ENCODE assay signal across 16 cellular contexts in genomic region chr15:39746176-39746575, GRCh38. TPM values are rescaled to one million over a fixed set of nuclear protein-coding genes. Genes with fewer than 3 reads are reported as not detected.
DNase-seq lines count a peak whose midpoint lies in the region; ATAC-seq, FAIRE-seq and TF ChIP-seq lines count a peak whose summit lies in the region.
"Had no signal": no experiment of that assay in that cellular context is flagged by ENCODE, and none has a peak within 500 bp of the region (broad histone marks: within the 10 kb centered on the region; RNA-seq: fewer than 3 reads in every experiment).

No MANE protein-coding gene starts in this region.

- intact Hi-C loops in CD4-positive, alpha-beta memory T cell (cut with micrococcal nuclease): no loop called here
- intact Hi-C loops in activated CD4-positive, alpha-beta memory T cell treated with anti-CD3 and anti-CD28 coated beads for 36 hours (cut with micrococcal nuclease): no loop called here

- no peaks in the 10 kb centered on the region for H3K27me3 ChIP-seq in astrocyte (ENCODE audit: insufficient read depth, low read length)
- no peaks in the 10 kb centered on the region for H3K27me3 ChIP-seq in CD4-positive, alpha-beta memory T cell (ENCODE audit: insufficient read depth, low read length)

- H3K4me3 Mint-ChIP-seq in astrocyte (ENCODE audit: unreplicated experiment): no peak overlapping the region
- H3K4me3 Mint-ChIP-seq in CD4-positive, alpha-beta memory T cell: no peak overlapping the region
- H3K4me3 Mint-ChIP-seq in activated CD4-positive, alpha-beta memory T cell treated with anti-CD3 and anti-CD28 coated beads for 36 hours: no peak overlapping the region

- ATAC-seq in SK-N-SH treated with all-trans-retinoic acid at 6 μM for 48 hours: no peak
- ATAC-seq: HepG2 had no signal

- no peaks in the 10 kb centered on the region for H3K9me3 Mint-ChIP-seq in astrocyte (ENCODE audit: unreplicated experiment)
- H3K9me3 Mint-ChIP-seq in CD4-positive, alpha-beta memory T cell: no peaks in the 10 kb centered on the region
- no peaks in the 10 kb centered on the region for H3K9me3 Mint-ChIP-seq in activated CD4-positive, alpha-beta memory T cell treated with anti-CD3 and anti-CD28 coated beads for 36 hours

- no peak overlapping the region for H3K4me3 ChIP-seq in astrocyte (ENCODE audit: insufficient read depth, low read depth, low read length)
- H3K4me3 ChIP-seq in CD4-positive, alpha-beta memory T cell (ENCODE audit: low read length in 2 of 2): no peak overlapping the region

- DNase-seq in LHCN-M2 (ENCODE audit: low read depth) (peak; percentile 15), astrocyte (ENCODE audit: low read depth) (no peak), fibroblast of peridontal ligament (ENCODE audit: extremely low read depth) (peak; percentile 60), renal cortical epithelial cell (ENCODE audit: low read depth) (peak; percentile 22)
- no peak for DNase-seq in CD4-positive, alpha-beta memory T cell
- no peak for DNase-seq in activated CD4-positive, alpha-beta memory T cell treated with anti-CD3 and anti-CD28 coated beads for 36 hours
- DNase-seq: DMS 273 treated with DMSO at 0.1 percent for 48 hours, EL, H7, Karpas-422, NCI-H1417, NCI-H2029, NCI-H510A treated with DMSO at 0.1 percent for 48 hours, SHP77 treated with DMSO at 0.1 percent for 48 hours had no signal

- no peaks in the 10 kb centered on the region for H3K36me3 Mint-ChIP-seq in astrocyte (ENCODE audit: low read depth, unreplicated experiment)
- no peaks in the 10 kb centered on the region for H3K36me3 Mint-ChIP-seq in CD4-positive, alpha-beta memory T cell
- no peaks in the 10 kb centered on the region for H3K36me3 Mint-ChIP-seq in activated CD4-positive, alpha-beta memory T cell treated with anti-CD3 and anti-CD28 coated beads for 36 hours

- H3K79me2 ChIP-seq in astrocyte (ENCODE audit: insufficient read depth, low read length): no peaks in the 10 kb centered on the region

- H3K27ac ChIP-seq in astrocyte (ENCODE audit: low read depth, low read length): no peak overlapping the region
- H3K27ac ChIP-seq in CD4-positive, alpha-beta memory T cell (ENCODE audit: low read depth, low read length): no peak overlapping the region

- no peak overlapping the region for H3K27ac Mint-ChIP-seq in astrocyte (ENCODE audit: unreplicated experiment)
- no peak overlapping the region for H3K27ac Mint-ChIP-seq in CD4-positive, alpha-beta memory T cell
- H3K27ac Mint-ChIP-seq in activated CD4-positive, alpha-beta memory T cell treated with anti-CD3 and anti-CD28 coated beads for 36 hours: no peak overlapping the region

- peaks cover 10% of the 10 kb centered on the region for H3K4me1 Mint-ChIP-seq in astrocyte (ENCODE audit: low read depth, unreplicated experiment)
- no peaks in the 10 kb centered on the region for H3K4me1 Mint-ChIP-seq in CD4-positive, alpha-beta memory T cell
- no peaks in the 10 kb centered on the region for H3K4me1 Mint-ChIP-seq in activated CD4-positive, alpha-beta memory T cell treated with anti-CD3 and anti-CD28 coated beads for 36 hours (ENCODE audit: low read depth)

- H3K36me3 ChIP-seq in astrocyte (ENCODE audit: insufficient read depth, low read length): no peaks in the 10 kb centered on the region
- H3K36me3 ChIP-seq in CD4-positive, alpha-beta memory T cell (ENCODE audit: insufficient read depth, low read length): no peaks in the 10 kb centered on the region

- CTCF ChIA-PET in CD4-positive, alpha-beta memory T cell (lab: Charles Lee; ENCODE audit: partially characterized antibody): interaction anchor here (2.2 kb wide), 1 partner anchor 10 kb away, joined by 7 read pairs; no protein-coding TSS in a partner anchor
- CTCF ChIA-PET in activated CD4-positive, alpha-beta memory T cell treated with anti-CD3 and anti-CD28 coated beads for 36 hours (lab: Charles Lee): interaction anchor here (2.0 kb wide), 1 partner anchor 11 kb away, joined by 15 read pairs; no protein-coding TSS in a partner anchor

- peaks cover 5% of the 10 kb centered on the region for H3K4me1 ChIP-seq in astrocyte (ENCODE audit: insufficient read depth, low read length)
- H3K4me1 ChIP-seq in CD4-positive, alpha-beta memory T cell (ENCODE audit: insufficient read depth, low read length): no peaks in the 10 kb centered on the region

- no peaks in the 10 kb centered on the region for H3K9me3 ChIP-seq in astrocyte (ENCODE audit: insufficient read depth, low read depth, low read length)
- no peaks in the 10 kb centered on the region for H3K9me3 ChIP-seq in CD4-positive, alpha-beta memory T cell (ENCODE audit: control insufficient read depth in 1 of 2, low read length in 2 of 2)

- TF ChIP-seq CTCF in astrocyte (IDR thresholded peaks at IDR 0.05; ENCODE audit: insufficient read depth, low read depth, low read length): no peak

- no peaks in the 10 kb centered on the region for H4K20me1 ChIP-seq in astrocyte (ENCODE audit: insufficient read depth, low read length)

- H3K9ac ChIP-seq in astrocyte (ENCODE audit: low read length): no peak overlapping the region

- peak; percentile 9 for FAIRE-seq in astrocyte (lab: Jason Lieb, UNC)
- FAIRE-seq: HepG2 had no signal

- no peak overlapping the region for H2AFZ ChIP-seq in astrocyte (ENCODE audit: low read depth, low read length)

- no peak overlapping the region for H3K4me2 ChIP-seq in astrocyte (ENCODE audit: low read length)

- no peaks in the 10 kb centered on the region for H3K27me3 Mint-ChIP-seq in astrocyte (ENCODE audit: low read depth, unreplicated experiment)
- H3K27me3 Mint-ChIP-seq in CD4-positive, alpha-beta memory T cell: peaks cover 0 to 21% of the 10 kb centered on the region in 2 donors
- H3K27me3 Mint-ChIP-seq in activated CD4-positive, alpha-beta memory T cell treated with anti-CD3 and anti-CD28 coated beads for 36 hours: peaks cover 14% of the 10 kb centered on the region

- POLR2A ChIA-PET in CD4-positive, alpha-beta memory T cell (lab: Charles Lee; ENCODE audit: partially characterized antibody): no interaction called here
- POLR2A ChIA-PET in activated CD4-positive, alpha-beta memory T cell treated with anti-CD3 and anti-CD28 coated beads for 36 hours (lab: Charles Lee): no interaction called here

TF ChIP-seq in SK-N-SH treated with all-trans-retinoic acid at 6 μM for 48 hours, 23 proteins besides CTCF, POLR2A, EP300 and RAD21 (continues in another document):
- no peak for TF ChIP-seq OSR1 (CRISPR knock-in tag; IDR thresholded peaks at IDR 0.05)
- no peak for TF ChIP-seq TCF4 (CRISPR knock-in tag; IDR thresholded peaks at IDR 0.05; ENCODE audit: borderline replicate concordance)
- no peak for TF ChIP-seq ZNF565 (CRISPR knock-in tag; conservative IDR thresholded peaks at IDR 0.05; ENCODE audit: low read depth)
- TF ChIP-seq CREB5 (CRISPR knock-in tag; IDR thresholded peaks at IDR 0.05; ENCODE audit: low read depth): no peak
- TF ChIP-seq ESRRG (CRISPR knock-in tag; IDR thresholded peaks at IDR 0.05): no peak
- TF ChIP-seq CSDC2 (CRISPR knock-in tag; IDR thresholded peaks at IDR 0.05): no peak
- no peak for TF ChIP-seq TSHZ2 (CRISPR knock-in tag; IDR thresholded peaks at IDR 0.05)
- no peak for TF ChIP-seq RARB (CRISPR knock-in tag; IDR thresholded peaks at IDR 0.05)

RNA-seq across cellular contexts. Expression of gene FSIP1, which starts 36.5 kb away (rescaled TPM):
- total RNA-seq in LHCN-M2 (2014; rRNA removed) (0.38 and 1.1 TPM in 2 replicates), astrocyte (0.77 and 0.84 TPM in 2 replicates), renal cortical epithelial cell (0.69 and 5.5 TPM in 2 replicates)
- 1.5 TPM for polyA plus RNA-seq in LHCN-M2 (2012)
- 1 to 10 TPM in 1 of 2 experiments, under 1 TPM in 1; 0.47 to 1.1 TPM for total RNA-seq in CD4-positive, alpha-beta memory T cell
- polyA plus RNA-seq in CD4-positive, alpha-beta memory T cell: 1 to 10 TPM; 1.1 to 1.6 TPM
- total RNA-seq in activated CD4-positive, alpha-beta memory T cell treated with anti-CD3 and anti-CD28 coated beads for 36 hours: under 1 TPM; 0.29 to 0.68 TPM
- polyA plus RNA-seq: HepG2 had no signal

Comparison
In these comparisons a context has a peak if more than half of its experiments do, and no peak if none do; other contexts are left out.
1. DNase-seq: peak in LHCN-M2 (single experiment), fibroblast of peridontal ligament (single experiment) and renal cortical epithelial cell (single experiment); none in astrocyte (single experiment), CD4-positive, alpha-beta memory T cell (0 of 5) and activated CD4-positive, alpha-beta memory T cell treated with anti-CD3 and anti-CD28 coated beads for 36 hours (single experiment).